In genomic region chr11:92703431-92703830, GRCh38 we compare ENCODE assay signal across 1 cellular context.
TF ChIP-seq lines count a peak whose summit lies in the region.

No MANE protein-coding gene starts in this region.

TF ChIP-seq in SK-N-SH treated with all-trans-retinoic acid at 6 μM for 48 hours, 23 proteins besides CTCF, POLR2A, EP300 and RAD21 (continued from another document):
- TF ChIP-seq ISL1 (CRISPR knock-in tag; IDR thresholded peaks at IDR 0.05) (0 out of 2 replicates have a peak, but pooled peaks have one; percentile 14), ZFP30 (CRISPR knock-in tag; IDR thresholded peaks at IDR 0.05) (no peak), TCF4 (CRISPR knock-in tag; IDR thresholded peaks at IDR 0.05; ENCODE audit: borderline replicate concordance) (no peak), TOX (CRISPR knock-in tag; IDR thresholded peaks at IDR 0.05; ENCODE audit: borderline replicate concordance) (no peak), CSDC2 (CRISPR knock-in tag; IDR thresholded peaks at IDR 0.05) (no peak)
